Comparison of ENCODE assay signal across 20 cellular contexts in genomic region chr22:26139320-26139719, GRCh38. TPM values are rescaled to one million over a fixed set of nuclear protein-coding genes. Genes with fewer than 3 reads are reported as not detected.
DNase-seq lines count a peak whose midpoint lies in the region; ATAC-seq and TF ChIP-seq lines count a peak whose summit lies in the region.
"Had no signal": no experiment of that assay in that cellular context is flagged by ENCODE, and none has a peak within 500 bp of the region (broad histone marks: within the 10 kb centered on the region; RNA-seq: fewer than 3 reads in every experiment).

No MANE protein-coding gene starts in this region.

- intact Hi-C loops in breast epithelium (cut with DNase I; ENCODE audit: low total_unique reads): no loop called here
- intact Hi-C loops in MCF 10A (cut with micrococcal nuclease): no loop called here
- intact Hi-C loops in thyroid gland (cut with DNase I): no loop called here
- intact Hi-C loops in left lung (cut with DNase I): no loop called here

- H3K27me3 Mint-ChIP-seq in MCF 10A (ENCODE audit: insufficient read depth, unreplicated experiment): peaks cover 13% of the 10 kb centered on the region

- ATAC-seq in HG02870 (IDR thresholded peaks at IDR 0.05; ENCODE audit: unreplicated experiment) (no peak), left lung (no peak)
- ATAC-seq: A549; left colon; naive thymus-derived CD8-positive, alpha-beta T cell; sciatic nerve; upper lobe of right lung had no signal

- no peaks in the 10 kb centered on the region for H3K36me3 ChIP-seq in breast epithelium
- H3K36me3 ChIP-seq in thyroid gland: no peaks in the 10 kb centered on the region
- H3K36me3 ChIP-seq in left lung: no peaks in the 10 kb centered on the region
- H3K36me3 ChIP-seq: upper lobe of right lung had no signal

- H3K27ac Mint-ChIP-seq in MCF 10A (ENCODE audit: low read depth, unreplicated experiment): no peak overlapping the region
- H3K27ac Mint-ChIP-seq: activated T-helper 1 cell treated with anti-CD3 and anti-CD28 coated beads, Interleukin-12 subunit alpha, Interleukin-12 subunit beta, Interleukin-2, Interleukin-4 antibody, amounts not matched to agents 30 ng/mL and 10 ng/mL and 1 ng/mL, durations not matched to agents 14 hours and 24 hours and 36 hours; naive thymus-derived CD8-positive, alpha-beta T cell had no signal

- H3K4me3 ChIP-seq in breast epithelium: no peak overlapping the region
- no peak overlapping the region for H3K4me3 ChIP-seq in thyroid gland (replicated peaks in 1 of 3)
- H3K4me3 ChIP-seq in left lung: no peak overlapping the region
- H3K4me3 ChIP-seq: A549, coronary artery, GM23248, upper lobe of right lung had no signal

- H3K4me3 Mint-ChIP-seq in MCF 10A (ENCODE audit: unreplicated experiment): no peak overlapping the region
- H3K4me3 Mint-ChIP-seq: activated T-helper 1 cell treated with anti-CD3 and anti-CD28 coated beads, Interleukin-12 subunit alpha, Interleukin-12 subunit beta, Interleukin-2, Interleukin-4 antibody, amounts not matched to agents 30 ng/mL and 10 ng/mL and 1 ng/mL, durations not matched to agents 14 hours and 24 hours and 36 hours; naive thymus-derived CD8-positive, alpha-beta T cell had no signal

- H3K4me1 Mint-ChIP-seq in MCF 10A (ENCODE audit: insufficient read depth, unreplicated experiment): no peaks in the 10 kb centered on the region
- H3K4me1 Mint-ChIP-seq: naive thymus-derived CD8-positive, alpha-beta T cell had no signal

- H3K4me1 ChIP-seq in breast epithelium (no peaks in the 10 kb centered on the region), thyroid gland (peaks cover 0 to 3% of the 10 kb centered on the region in 2 donors), left lung (no peaks in the 10 kb centered on the region)
- H3K4me1 ChIP-seq: A549, upper lobe of right lung had no signal

- no peaks in the 10 kb centered on the region for H3K36me3 Mint-ChIP-seq in MCF 10A (ENCODE audit: insufficient read depth, unreplicated experiment)
- H3K36me3 Mint-ChIP-seq: naive thymus-derived CD8-positive, alpha-beta T cell had no signal

- no peak overlapping the region for H3K27ac ChIP-seq in breast epithelium
- no peak overlapping the region for H3K27ac ChIP-seq in thyroid gland
- H3K27ac ChIP-seq in left lung: no peak overlapping the region
- H3K27ac ChIP-seq: A549, coronary artery, GM23248, upper lobe of right lung had no signal

- TF ChIP-seq CTCF in breast epithelium (IDR thresholded peaks at IDR 0.05) (no peak), MCF 10A (IDR thresholded peaks at IDR 0.05; ENCODE audit: unreplicated experiment) (no peak), thyroid gland (IDR thresholded peaks at IDR 0.05) (no peak), left lung (IDR thresholded peaks at IDR 0.05) (no peak)

- H3K27me3 ChIP-seq in breast epithelium: peaks cover 0 to 9% of the 10 kb centered on the region in 2 donors
- no peaks in the 10 kb centered on the region for H3K27me3 ChIP-seq in thyroid gland
- peaks cover 0 to 31% of the 10 kb centered on the region in 2 donors for H3K27me3 ChIP-seq in left lung

- POLR2A ChIA-PET in MCF 10A (lab: Yijun Ruan, JAX): no interaction called here

- H3K9me3 Mint-ChIP-seq in MCF 10A (ENCODE audit: unreplicated experiment): no peaks in the 10 kb centered on the region
- H3K9me3 Mint-ChIP-seq: activated T-helper 1 cell treated with anti-CD3 and anti-CD28 coated beads, Interleukin-12 subunit alpha, Interleukin-12 subunit beta, Interleukin-2, Interleukin-4 antibody, amounts not matched to agents 30 ng/mL and 10 ng/mL and 1 ng/mL, durations not matched to agents 14 hours and 24 hours and 36 hours had no signal

- H3K9me3 ChIP-seq in breast epithelium (no peaks in the 10 kb centered on the region), thyroid gland (no peaks in the 10 kb centered on the region), left lung (no peaks in the 10 kb centered on the region)
- H3K9me3 ChIP-seq: A549, upper lobe of right lung had no signal

- TF ChIP-seq POLR2A in breast epithelium (IDR thresholded peaks at IDR 0.05) (no peak), thyroid gland (IDR thresholded peaks at IDR 0.05) (no peak)

- 15 to 31% methylated on average over 4 of the region's 4 CpGs for WGBS in thyroid gland, 2 donors

- DNase-seq in breast epithelium (ENCODE audit: low spot score in 2 of 2) (peak; percentile 53 to 83), MCF 10A (ENCODE audit: unreplicated experiment) (no peak), NCI-H2196 (lab: John Stamatoyannopoulos, UW; ENCODE audit: unreplicated experiment) (peak; percentile 81), globus pallidus (ENCODE audit: low spot score) (peak; percentile 43), thyroid gland (peak; percentile 84 to 95), T-helper 2 cell (no peak), left lung (no peak)
- DNase-seq: activated CD4-positive, alpha-beta T cell treated with anti-CD3 and anti-CD28 coated beads, Interleukin-2, amount 50 U/mL, for 4 hours; erythroblast; GM23248; left colon; naive thymus-derived CD8-positive, alpha-beta T cell; NCI-H524 treated with DMSO at 0.1 percent for 48 hours; stimulated activated CD4-positive, alpha-beta T cell treated with anti-CD3 and anti-CD28 coated beads, Interleukin-4, amount 100 ng/mL, for 1 hour; upper lobe of right lung had no signal

- CTCF ChIA-PET in MCF 10A (lab: Yijun Ruan, JAX): no interaction called here

- BruUV-seq in MCF 10A (replicated peaks; lab: Mats Ljungman, UMichigan): no TSS peak

RNA-seq across cellular contexts. Expression of gene SEZ6L, which starts 29.9 kb away (rescaled TPM):
- total RNA-seq in breast epithelium: under 1 TPM; under 0.01 to 0.16 (median 0.15) TPM
- total RNA-seq in MCF 10A (2022): not detected in 2 replicates
- total RNA-seq in thyroid gland: under 1 TPM in 3 of 4 donors, not detected in 1; 0.13 to 0.22 (median 0.17) TPM
- under 1 TPM; 0.08 to 0.09 TPM for total RNA-seq in left lung
- total RNA-seq: activated T-helper 1 cell treated with anti-CD3 and anti-CD28 coated beads, Interleukin-12 subunit alpha, Interleukin-12 subunit beta, Interleukin-2, Interleukin-4 antibody, amounts not matched to agents 30 ng/mL and 10 ng/mL and 1 ng/mL, durations not matched to agents 14 hours and 24 hours and 36 hours; naive thymus-derived CD8-positive, alpha-beta T cell had no signal

Comparison
In these comparisons a context has a peak if more than half of its experiments do, and no peak if none do; other contexts are left out.
1. DNase-seq: peak in breast epithelium (2 of 2), NCI-H2196 (single experiment), globus pallidus (single experiment) and thyroid gland (2 of 2); none in MCF 10A (single experiment), T-helper 2 cell (0 of 5) and left lung (0 of 2).